Comparison of ENCODE assay signal across 1 cellular context in the genomic region with DNA sequence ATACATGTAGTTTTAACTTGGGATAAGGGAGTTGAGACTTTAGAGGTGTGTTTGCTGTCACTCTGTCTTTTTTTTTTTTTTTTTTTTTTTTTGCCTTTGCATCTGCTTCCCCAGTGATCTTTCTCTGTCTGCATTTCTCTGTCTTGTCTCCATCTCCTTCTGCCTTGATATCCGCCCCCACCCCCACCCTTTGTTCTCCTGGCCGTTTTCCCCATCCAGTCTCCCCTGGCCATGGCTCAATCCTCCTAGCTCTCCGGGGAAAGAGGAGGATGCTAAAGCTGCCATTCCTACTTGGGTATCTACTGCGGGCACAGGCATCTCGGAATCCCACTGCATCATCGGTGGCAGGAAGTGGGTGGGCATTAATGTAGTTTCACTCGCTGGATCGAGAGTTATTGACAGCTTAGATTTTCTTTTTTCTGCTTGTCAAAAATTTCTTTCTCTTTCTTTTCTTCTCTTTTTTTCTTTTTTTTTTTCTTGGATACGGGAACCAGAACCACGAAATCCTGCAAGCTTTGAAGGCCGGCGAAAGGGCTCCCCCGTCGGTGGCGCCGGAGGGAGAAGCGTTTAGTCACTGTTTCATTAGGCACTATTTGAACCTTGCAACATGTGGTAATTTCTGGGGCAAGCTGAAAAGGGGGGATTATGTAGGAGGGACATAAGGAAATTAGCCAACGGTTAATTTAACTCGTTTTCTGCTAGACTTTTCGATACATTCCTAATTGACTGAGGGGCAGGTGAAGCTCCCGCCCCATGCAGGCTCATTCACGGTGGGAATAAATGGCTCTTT.
TF ChIP-seq lines count a peak whose summit lies in the region.

No MANE protein-coding gene starts in this region.

TF ChIP-seq in neural cell, 6 proteins besides CTCF, POLR2A, EP300 and RAD21 (continued from another document):
- TF ChIP-seq, protein P1, sequence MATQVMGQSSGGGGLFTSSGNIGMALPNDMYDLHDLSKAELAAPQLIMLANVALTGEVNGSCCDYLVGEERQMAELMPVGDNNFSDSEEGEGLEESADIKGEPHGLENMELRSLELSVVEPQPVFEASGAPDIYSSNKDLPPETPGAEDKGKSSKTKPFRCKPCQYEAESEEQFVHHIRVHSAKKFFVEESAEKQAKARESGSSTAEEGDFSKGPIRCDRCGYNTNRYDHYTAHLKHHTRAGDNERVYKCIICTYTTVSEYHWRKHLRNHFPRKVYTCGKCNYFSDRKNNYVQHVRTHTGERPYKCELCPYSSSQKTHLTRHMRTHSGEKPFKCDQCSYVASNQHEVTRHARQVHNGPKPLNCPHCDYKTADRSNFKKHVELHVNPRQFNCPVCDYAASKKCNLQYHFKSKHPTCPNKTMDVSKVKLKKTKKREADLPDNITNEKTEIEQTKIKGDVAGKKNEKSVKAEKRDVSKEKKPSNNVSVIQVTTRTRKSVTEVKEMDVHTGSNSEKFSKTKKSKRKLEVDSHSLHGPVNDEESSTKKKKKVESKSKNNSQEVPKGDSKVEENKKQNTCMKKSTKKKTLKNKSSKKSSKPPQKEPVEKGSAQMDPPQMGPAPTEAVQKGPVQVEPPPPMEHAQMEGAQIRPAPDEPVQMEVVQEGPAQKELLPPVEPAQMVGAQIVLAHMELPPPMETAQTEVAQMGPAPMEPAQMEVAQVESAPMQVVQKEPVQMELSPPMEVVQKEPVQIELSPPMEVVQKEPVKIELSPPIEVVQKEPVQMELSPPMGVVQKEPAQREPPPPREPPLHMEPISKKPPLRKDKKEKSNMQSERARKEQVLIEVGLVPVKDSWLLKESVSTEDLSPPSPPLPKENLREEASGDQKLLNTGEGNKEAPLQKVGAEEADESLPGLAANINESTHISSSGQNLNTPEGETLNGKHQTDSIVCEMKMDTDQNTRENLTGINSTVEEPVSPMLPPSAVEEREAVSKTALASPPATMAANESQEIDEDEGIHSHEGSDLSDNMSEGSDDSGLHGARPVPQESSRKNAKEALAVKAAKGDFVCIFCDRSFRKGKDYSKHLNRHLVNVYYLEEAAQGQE (IDR thresholded peaks at IDR 0.05; ENCODE audit: borderline replicate concordance) = no peak
- TF ChIP-seq POLR2AphosphoS5 (IDR thresholded peaks at IDR 0.05) (no peak), MXI1 (conservative IDR thresholded peaks at IDR 0.05; ENCODE audit: poor library complexity, severe bottlenecking) (no peak), EZH2 (IDR thresholded peaks at IDR 0.05; ENCODE audit: borderline replicate concordance, insufficient read depth, low read length, poor library complexity, severe bottlenecking) (no peak)
